8 cellular contexts compared by ENCODE assay signal in the genomic region with DNA sequence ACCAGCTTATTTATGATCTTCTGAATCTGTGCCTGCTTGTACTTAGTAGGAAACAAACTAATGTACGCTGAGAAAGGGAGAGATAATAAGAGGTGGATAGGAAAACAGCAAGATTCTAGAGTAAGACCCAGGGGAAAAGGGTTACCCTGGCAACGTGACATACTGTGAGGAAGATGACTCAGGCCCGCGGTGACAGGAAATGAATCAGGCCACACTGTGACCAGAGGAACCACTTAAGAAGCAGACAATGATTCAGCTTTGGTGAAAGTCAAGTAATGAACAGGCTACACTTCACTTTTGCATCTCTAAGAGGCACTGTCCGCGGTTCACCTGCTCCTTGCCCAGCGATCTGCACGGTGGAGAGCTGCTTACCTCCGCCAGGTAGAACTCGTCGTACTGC.
A peak's percentile ranks its signal among the peaks of the same experiment; 100 is the strongest.
DNase-seq lines count a peak whose midpoint lies in the region; ATAC-seq, FAIRE-seq and TF ChIP-seq lines count a peak whose summit lies in the region.
"Had no signal": no experiment of that assay in that cellular context is flagged by ENCODE, and none has a peak within 500 bp of the region (broad histone marks: within the 10 kb centered on the region; RNA-seq: fewer than 3 reads in every experiment).

No MANE protein-coding gene starts in this region.

- peak; percentile 100 for FAIRE-seq in H54 (lab: Jason Lieb, UNC)

- peak; percentile 98 for ATAC-seq in GM18502 (IDR thresholded peaks at IDR 0.05; ENCODE audit: poor library complexity, unreplicated experiment)

- no peaks in the 10 kb centered on the region for H3K36me3 ChIP-seq in iPS DF 6.9 (ENCODE audit: control insufficient read depth, insufficient read depth, low read length)
- H3K36me3 ChIP-seq: thoracic aorta had no signal

- no peaks in the 10 kb centered on the region for H3K9me3 ChIP-seq in iPS DF 6.9 (ENCODE audit: control insufficient read depth, insufficient read depth, low read length)
- H3K9me3 ChIP-seq: thoracic aorta had no signal

- intact Hi-C loops in head of caudate nucleus (cut with DNase I) = no loop called here

- TF ChIP-seq POLR2A in H54 (IDR thresholded peaks at IDR 0.05; ENCODE audit: low read depth, low read length) = peak; percentile 38; the same call in 1 of the 2 replicates

- WGBS in iPS DF 6.9 (ENCODE audit: insufficient coverage, insufficient read length) = no CpG with 5 or more reads among the region's 11 CpGs

- H3K4me1 ChIP-seq in iPS DF 6.9 (ENCODE audit: control insufficient read depth, insufficient read depth, low read length) = peaks cover 3% of the 10 kb centered on the region

- H3K27ac ChIP-seq in iPS DF 6.9 (ENCODE audit: low read length) = no peak overlapping the region
- H3K27ac ChIP-seq: thoracic aorta had no signal

- H3K4me3 ChIP-seq in iPS DF 6.9 (ENCODE audit: low read length) = no peak overlapping the region
- H3K4me3 ChIP-seq: thoracic aorta had no signal

- DNase-seq in H54 (ENCODE audit: insufficient read length, low spot score) (peak; percentile 87), Kasumi-1 (lab: John Stamatoyannopoulos, UW) (peak; percentile 89), iPS DF 6.9 (ENCODE audit: low read depth, low spot score) (peak; percentile 45), putamen (ENCODE audit: low spot score) (no peak), head of caudate nucleus (no peak)
- DNase-seq in activated CD4-positive, alpha-beta T cell treated with anti-CD3 and anti-CD28 coated beads for 48 hours = peak; percentile 78

- H3K27me3 ChIP-seq in iPS DF 6.9 (ENCODE audit: control insufficient read depth, insufficient read depth, low read length) = no peaks in the 10 kb centered on the region

Comparison
In these comparisons a context has a peak if more than half of its experiments do, and no peak if none do; other contexts are left out.
1. DNase-seq: peak in H54 (single experiment), Kasumi-1 (2 of 2), activated CD4-positive, alpha-beta T cell treated with anti-CD3 and anti-CD28 coated beads for 48 hours (single experiment) and iPS DF 6.9 (single experiment); none in putamen (single experiment) and head of caudate nucleus (0 of 42).